Comparison of ENCODE assay signal across 8 cellular contexts in genomic region chr5:179836225-179837019, GRCh38. TPM values are rescaled to one million over a fixed set of nuclear protein-coding genes. Genes with fewer than 3 reads are reported as not detected.
A peak's percentile ranks its signal among the peaks of the same experiment; 100 is the strongest.
DNase-seq lines count a peak whose midpoint lies in the region; ATAC-seq and TF ChIP-seq lines count a peak whose summit lies in the region.

No MANE protein-coding gene starts in this region.

- H3K4me1 ChIP-seq in ACC112 (ENCODE audit: control insufficient read depth, insufficient read depth, low read length, unreplicated experiment): peaks cover 3% of the 10 kb centered on the region
- H3K4me1 ChIP-seq in foreskin keratinocyte: no peaks in the 10 kb centered on the region

- ATAC-seq in foreskin keratinocyte: peak; percentile 15

- H3K36me3 ChIP-seq in ACC112 (ENCODE audit: insufficient read depth, low read length): peaks cover 38% of the 10 kb centered on the region
- H3K36me3 ChIP-seq in H7 (replicated peaks; ENCODE audit: control insufficient read depth, insufficient read depth, low read length): peaks cover 50% of the 10 kb centered on the region

- H3K27ac ChIP-seq in ACC112 (ENCODE audit: low read depth, low read length): peak overlapping the region; percentile 34
- no peak overlapping the region for H3K27ac ChIP-seq in foreskin keratinocyte

- DNase-seq in H7 (peak; percentile 57), foreskin keratinocyte (no peak), NOMO-1 treated with DMSO at 0.1 percent for 48 hours (lab: John Stamatoyannopoulos, UW; ENCODE audit: unreplicated experiment) (no peak), GM03348 (ENCODE audit: low spot score) (no peak), SKM-1 treated with dmso at 0.1 percent for 144 hours (lab: John Stamatoyannopoulos, UW; ENCODE audit: unreplicated experiment) (no peak)
- DNase-seq in activated CD4-positive, alpha-beta T cell treated with anti-CD3 and anti-CD28 coated beads, Interleukin-2, amount 50 U/mL, for 1 hour: peak; percentile 58
- peak; percentile 58 for DNase-seq in stimulated activated CD4-positive, alpha-beta T cell treated with anti-CD3 and anti-CD28 coated beads, Interleukin-4, amount 100 ng/mL, for 24 hours

- H2AFZ ChIP-seq in ACC112 (ENCODE audit: low read length, unreplicated experiment): no peak overlapping the region

- H3K4me3 ChIP-seq in ACC112 (ENCODE audit: low read depth, low read length): no peak overlapping the region
- no peak overlapping the region for H3K4me3 ChIP-seq in H7 (ENCODE audit: insufficient read depth, low read depth, low read length)

- no peaks in the 10 kb centered on the region for H3K79me2 ChIP-seq in ACC112 (ENCODE audit: control insufficient read depth, insufficient read depth, low read length, unreplicated experiment)

- peak; percentile 16 for TF ChIP-seq CTCF in foreskin keratinocyte (conservative IDR thresholded peaks at IDR 0.05)

- H3K27me3 ChIP-seq in ACC112 (ENCODE audit: insufficient read depth, low read length): no peaks in the 10 kb centered on the region
- H3K27me3 ChIP-seq in H7 (ENCODE audit: control insufficient read depth, insufficient read depth, low read length): no peaks in the 10 kb centered on the region
- H3K27me3 ChIP-seq in foreskin keratinocyte: no peaks in the 10 kb centered on the region

RNA-seq across cellular contexts. Expression of gene SQSTM1, which starts 15.7 kb away (rescaled TPM):
- total RNA-seq in H7 (2014; rRNA removed; shearing (Covaris generic)): 161 and 184 TPM in 2 replicates
- total RNA-seq in foreskin keratinocyte: 95.8 and 127 TPM in 2 replicates
- 109 and 123 TPM in 2 replicates for polyA plus RNA-seq in foreskin keratinocyte

RNA-seq across cellular contexts. Expression of gene MRNIP, which starts 22.2 kb away (rescaled TPM):
- total RNA-seq in H7 (2014; rRNA removed; shearing (Covaris generic)): 34.7 and 56.2 TPM in 2 replicates
- 12.9 and 13.8 TPM in 2 replicates for total RNA-seq in foreskin keratinocyte
- polyA plus RNA-seq in foreskin keratinocyte: 13.6 and 16.4 TPM in 2 replicates

RNA-seq across cellular contexts. Expression of gene MGAT4B, which starts 29.8 kb away (rescaled TPM):
- total RNA-seq in H7 (2014; rRNA removed; shearing (Covaris generic)): 131 and 148 TPM in 2 replicates
- total RNA-seq in foreskin keratinocyte: 113 and 121 TPM in 2 replicates
- polyA plus RNA-seq in foreskin keratinocyte: 100 and 109 TPM in 2 replicates

RNA-seq across cellular contexts. Expression of gene LTC4S, which starts 42.6 kb away (rescaled TPM):
- total RNA-seq in H7 (2014; rRNA removed; shearing (Covaris generic)): 0.67 and 5.1 TPM in 2 replicates
- 0.60 and 0.71 TPM in 2 replicates for total RNA-seq in foreskin keratinocyte
- polyA plus RNA-seq in foreskin keratinocyte: 0.58 and 0.80 TPM in 2 replicates

Comparison
In these comparisons a context has a peak if more than half of its experiments do, and no peak if none do; other contexts are left out.
1. DNase-seq: peak in H7 (single experiment), activated CD4-positive, alpha-beta T cell treated with anti-CD3 and anti-CD28 coated beads, Interleukin-2, amount 50 U/mL, for 1 hour (single experiment) and stimulated activated CD4-positive, alpha-beta T cell treated with anti-CD3 and anti-CD28 coated beads, Interleukin-4, amount 100 ng/mL, for 24 hours (single experiment); none in foreskin keratinocyte (0 of 2), NOMO-1 treated with DMSO at 0.1 percent for 48 hours (single experiment), GM03348 (single experiment) and SKM-1 treated with dmso at 0.1 percent for 144 hours (single experiment).